ENCODE assay signal across 19 cellular contexts in genomic region chr21:29264721-29265120, GRCh38.
"Had no signal": no experiment of that assay in that cellular context is flagged by ENCODE, and none has a peak within 500 bp of the region (broad histone marks: within the 10 kb centered on the region; RNA-seq: fewer than 3 reads in every experiment).

No MANE protein-coding gene starts in this region.

- H3K4me3 ChIP-seq: colonic mucosa, heart right ventricle, pancreas, sigmoid colon, spleen, thoracic aorta, upper lobe of right lung had no signal

- H3K4me1 Mint-ChIP-seq: immature natural killer cell had no signal

- ATAC-seq: heart right ventricle; naive thymus-derived CD4-positive, alpha-beta T cell; pancreas; stimulated activated naive B cell treated with anti-CD40 and anti-IgM and Interleukin-4, amounts not matched to agents 10 μg/mL and 1 μg/mL and 100 μg/mL, for 72 hours; upper lobe of right lung had no signal

- H3K4me1 ChIP-seq: colonic mucosa, pancreas, sigmoid colon, spleen, upper lobe of right lung had no signal

- H3K36me3 ChIP-seq: colonic mucosa, heart right ventricle, pancreas, sigmoid colon, spleen, thoracic aorta, upper lobe of right lung had no signal

- FAIRE-seq: pancreas had no signal

- H3K9me3 Mint-ChIP-seq: activated naive CD4-positive, alpha-beta T cell treated with anti-CD3 and anti-CD28 coated beads, Interleukin-2, amount 10 ng/mL, durations not matched to agents 7 days and 5 days; activated T-cell treated with anti-CD3 and anti-CD28 coated beads, Interleukin-2, amount 50 U/mL, for 4 hours; immature natural killer cell; T-helper 1 cell treated with Interleukin-12 subunit alpha and Interleukin-12 subunit beta and Interleukin-4 antibody, amounts not matched to agents 30 μg/mL and 1 μg/mL, for 36 hours had no signal

- H3K27me3 ChIP-seq: colonic mucosa, heart right ventricle, pancreas, sigmoid colon, spleen, upper lobe of right lung had no signal

- H3K9me3 ChIP-seq: colonic mucosa, heart right ventricle, pancreas, sigmoid colon, spleen, thoracic aorta, upper lobe of right lung had no signal

- H3K27ac Mint-ChIP-seq: activated naive CD4-positive, alpha-beta T cell treated with anti-CD3 and anti-CD28 coated beads, Interleukin-2, amount 10 ng/mL, durations not matched to agents 7 days and 5 days; immature natural killer cell; naive thymus-derived CD4-positive, alpha-beta T cell; T-helper 1 cell treated with Interleukin-12 subunit alpha and Interleukin-12 subunit beta and Interleukin-4 antibody, amounts not matched to agents 30 μg/mL and 1 μg/mL, for 36 hours had no signal

- H3K4me3 Mint-ChIP-seq: activated naive CD4-positive, alpha-beta T cell treated with anti-CD3 and anti-CD28 coated beads, Interleukin-2, amount 10 ng/mL, durations not matched to agents 7 days and 5 days; activated T-cell treated with anti-CD3 and anti-CD28 coated beads, Interleukin-2, amount 50 U/mL, for 4 hours; immature natural killer cell; naive thymus-derived CD4-positive, alpha-beta T cell; stimulated activated naive B cell treated with anti-CD40 and anti-IgM and Interleukin-4, amounts not matched to agents 10 μg/mL and 1 μg/mL and 100 μg/mL, for 72 hours; T-helper 1 cell treated with Interleukin-12 subunit alpha and Interleukin-12 subunit beta and Interleukin-4 antibody, amounts not matched to agents 30 μg/mL and 1 μg/mL, for 36 hours had no signal

- H3K36me3 Mint-ChIP-seq: activated naive CD4-positive, alpha-beta T cell treated with anti-CD3 and anti-CD28 coated beads, Interleukin-2, amount 10 ng/mL, durations not matched to agents 7 days and 5 days; immature natural killer cell; naive thymus-derived CD4-positive, alpha-beta T cell; stimulated activated naive B cell treated with anti-CD40 and anti-IgM and Interleukin-4, amounts not matched to agents 10 μg/mL and 1 μg/mL and 100 μg/mL, for 72 hours had no signal

- H3K27me3 Mint-ChIP-seq: activated naive CD4-positive, alpha-beta T cell treated with anti-CD3 and anti-CD28 coated beads, Interleukin-2, amount 10 ng/mL, durations not matched to agents 7 days and 5 days; stimulated activated naive B cell treated with anti-CD40 and anti-IgM and Interleukin-4, amounts not matched to agents 10 μg/mL and 1 μg/mL and 100 μg/mL, for 72 hours had no signal

- H3K27ac ChIP-seq: colonic mucosa, heart right ventricle, pancreas, sigmoid colon, spleen, thoracic aorta, upper lobe of right lung had no signal

- DNase-seq: activated CD4-positive, alpha-beta T cell treated with anti-CD3 and anti-CD28 coated beads, Interleukin-2, amount 50 U/mL, for 1 hour; activated CD8-positive, alpha-beta memory T cell treated with anti-CD3 and anti-CD28 coated beads, Interleukin-2, amount 50 U/mL, for 4 hours; activated effector memory CD4-positive, alpha-beta T cell treated with Interleukin-2 at 50 U/mL for 16 hours; activated naive CD4-positive, alpha-beta T cell treated with anti-CD3 and anti-CD28 coated beads, Interleukin-2, amount 10 ng/mL, durations not matched to agents 7 days and 5 days; activated T-cell treated with anti-CD3 and anti-CD28 coated beads, Interleukin-2, amount 50 U/mL, for 4 hours; amniotic stem cell; colonic mucosa; heart right ventricle; immature natural killer cell; kidney glomerular epithelial cell; mesendoderm; naive thymus-derived CD4-positive, alpha-beta T cell; pancreas; sigmoid colon; spleen; stimulated activated naive B cell treated with anti-CD40 and anti-IgM and Interleukin-4, amounts not matched to agents 10 μg/mL and 1 μg/mL and 100 μg/mL, for 72 hours; upper lobe of right lung had no signal
